8 cellular contexts compared by ENCODE assay signal in genomic region chr7:88401009-88401623, GRCh38.
DNase-seq lines count a peak whose midpoint lies in the region; ATAC-seq and TF ChIP-seq lines count a peak whose summit lies in the region.

No MANE protein-coding gene starts in this region.

- no peak overlapping the region for H2AK5ac ChIP-seq in mesendoderm (ENCODE audit: low read length)

- no peaks in the 10 kb centered on the region for H3K36me3 ChIP-seq in SU-DHL-6 (ENCODE audit: low read length)
- no peaks in the 10 kb centered on the region for H3K36me3 ChIP-seq in mesendoderm (ENCODE audit: control insufficient read depth, insufficient read depth, low read length)
- no peaks in the 10 kb centered on the region for H3K36me3 ChIP-seq in naive thymus-derived CD4-positive, alpha-beta T cell (ENCODE audit: control insufficient read depth in 2 of 3, insufficient read depth in 3 of 3, low read length in 3 of 3)
- H3K36me3 ChIP-seq in tibial nerve: no peaks in the 10 kb centered on the region

- peak; percentile 91 for TF ChIP-seq CTCF in SU-DHL-6 (IDR thresholded peaks at IDR 0.05; ENCODE audit: insufficient read depth, low read length, poor library complexity, severe bottlenecking)
- no peak for TF ChIP-seq CTCF in tibial nerve (IDR thresholded peaks at IDR 0.05)

- no peaks in the 10 kb centered on the region for H3K79me2 ChIP-seq in SU-DHL-6 (ENCODE audit: insufficient read depth, low read length)
- no peaks in the 10 kb centered on the region for H3K79me2 ChIP-seq in mesendoderm (ENCODE audit: control insufficient read depth, insufficient read depth, low read length)

- no CpG with 5 or more reads among the region's 4 CpGs for WGBS in mesendoderm (ENCODE audit: extremely low coverage, insufficient coverage, low lambda C conversion rate)
- WGBS in tibial nerve, 2 donors: 77% methylated on average over 4 of the region's 4 CpGs

- no peak overlapping the region for H4K8ac ChIP-seq in mesendoderm (ENCODE audit: low read depth, low read length)

- intact Hi-C loops in naive thymus-derived CD4-positive, alpha-beta T cell (cut with micrococcal nuclease): no loop called here

- peaks cover 6% of the 10 kb centered on the region for H3K4me1 ChIP-seq in mesendoderm (ENCODE audit: control insufficient read depth, low read depth, low read length)
- no peaks in the 10 kb centered on the region for H3K4me1 ChIP-seq in naive thymus-derived CD4-positive, alpha-beta T cell (ENCODE audit: control insufficient read depth in 2 of 2, insufficient read depth in 2 of 2, low read length in 2 of 2)
- H3K4me1 ChIP-seq in tibial nerve: peaks cover 0 to 4% (median 0%) of the 10 kb centered on the region in 4 donors

- no peak overlapping the region for H3K23ac ChIP-seq in mesendoderm (ENCODE audit: low read length)

- no peak overlapping the region for H4K5ac ChIP-seq in mesendoderm (ENCODE audit: low read length)

- H3K4ac ChIP-seq in mesendoderm (ENCODE audit: low read depth, low read length): no peak overlapping the region

- H3F3A ChIP-seq in SU-DHL-6 (ENCODE audit: insufficient read depth): no peaks in the 10 kb centered on the region

- CTCF ChIA-PET in naive thymus-derived CD4-positive, alpha-beta T cell (lab: Charles Lee): no interaction called here

- H3K4me1 Mint-ChIP-seq in naive thymus-derived CD4-positive, alpha-beta T cell: peaks cover 0 to 5% (median 0%) of the 10 kb centered on the region in 7 donors

- TF ChIP-seq EP300 in tibial nerve (IDR thresholded peaks at IDR 0.05): no peak

- no peak for TF ChIP-seq POLR2A in tibial nerve (IDR thresholded peaks at IDR 0.05)

- no peaks in the 10 kb centered on the region for H3K9me3 ChIP-seq in SU-DHL-6 (ENCODE audit: insufficient read depth, low read length)
- H3K9me3 ChIP-seq in naive thymus-derived CD4-positive, alpha-beta T cell (ENCODE audit: control insufficient read depth in 2 of 3, low read length in 3 of 3): no peaks in the 10 kb centered on the region
- no peaks in the 10 kb centered on the region for H3K9me3 ChIP-seq in tibial nerve

- POLR2A ChIA-PET in naive thymus-derived CD4-positive, alpha-beta T cell (lab: Charles Lee): no interaction called here

- H2AFZ ChIP-seq in SU-DHL-6 (ENCODE audit: low read depth, low read length, severe bottlenecking): no peak overlapping the region

- H3K36me3 Mint-ChIP-seq in naive thymus-derived CD4-positive, alpha-beta T cell: no peaks in the 10 kb centered on the region

- H3K18ac ChIP-seq in mesendoderm (ENCODE audit: low read length): no peak overlapping the region

- no peak overlapping the region for H3K4me3 ChIP-seq in SU-DHL-6 (ENCODE audit: insufficient read depth, low read length, poor library complexity, severe bottlenecking)
- H3K4me3 ChIP-seq in mesendoderm (ENCODE audit: low read length): no peak overlapping the region
- H3K4me3 ChIP-seq in naive thymus-derived CD4-positive, alpha-beta T cell (ENCODE audit: low read length): no peak overlapping the region
- H3K4me3 ChIP-seq in tibial nerve: no peak overlapping the region

- ATAC-seq in GM19438 (IDR thresholded peaks at IDR 0.05; ENCODE audit: low read depth, unreplicated experiment) (peak; percentile 68), HG03520 (IDR thresholded peaks at IDR 0.05; ENCODE audit: unreplicated experiment) (peak; percentile 38)
- no peak for ATAC-seq in naive thymus-derived CD4-positive, alpha-beta T cell

- H2BK120ac ChIP-seq in mesendoderm (ENCODE audit: low read depth, low read length): no peak overlapping the region

- H3K9ac ChIP-seq in SU-DHL-6 (ENCODE audit: low read length): no peak overlapping the region
- no peak overlapping the region for H3K9ac ChIP-seq in mesendoderm (ENCODE audit: low read length)

- peaks cover 0 to 7% (median 4%) of the 10 kb centered on the region in 5 donors for H3K27me3 Mint-ChIP-seq in naive thymus-derived CD4-positive, alpha-beta T cell

- H3K27ac Mint-ChIP-seq in naive thymus-derived CD4-positive, alpha-beta T cell: no peak overlapping the region

- H3K4me3 Mint-ChIP-seq in naive thymus-derived CD4-positive, alpha-beta T cell: no peak overlapping the region

- H4K20me1 ChIP-seq in SU-DHL-6 (ENCODE audit: low read depth, low read length): no peaks in the 10 kb centered on the region

- H3K4me2 ChIP-seq in SU-DHL-6 (ENCODE audit: low read depth, low read length, poor library complexity, severe bottlenecking) (no peak overlapping the region), mesendoderm (ENCODE audit: low read length) (no peak overlapping the region)

- no peak overlapping the region for H2BK5ac ChIP-seq in mesendoderm (ENCODE audit: low read length)

- DNase-seq in ELR (ENCODE audit: low read depth): peak; percentile 16
- peak; percentile 41 for DNase-seq in mesendoderm
- no peak for DNase-seq in activated naive CD4-positive, alpha-beta T cell treated with anti-CD3 and anti-CD28 coated beads, Interleukin-2, amount 50 U/mL, for 16 hours
- DNase-seq in naive thymus-derived CD4-positive, alpha-beta T cell: no peak
- no peak for DNase-seq in tibial nerve (ENCODE audit: low spot score in 2 of 2)

- H3K56ac ChIP-seq in mesendoderm (ENCODE audit: low read length): no peak overlapping the region

- no peak overlapping the region for H2BK15ac ChIP-seq in mesendoderm (replicated peaks; ENCODE audit: low read depth)

- H3K27me3 ChIP-seq in SU-DHL-6 (ENCODE audit: low read length): no peaks in the 10 kb centered on the region
- H3K27me3 ChIP-seq in mesendoderm (ENCODE audit: insufficient read depth, low read length, poor library complexity): no peaks in the 10 kb centered on the region
- no peaks in the 10 kb centered on the region for H3K27me3 ChIP-seq in naive thymus-derived CD4-positive, alpha-beta T cell (ENCODE audit: control insufficient read depth in 2 of 2, insufficient read depth in 2 of 2, low read length in 2 of 2)
- no peaks in the 10 kb centered on the region for H3K27me3 ChIP-seq in tibial nerve

- H3K9me2 ChIP-seq in SU-DHL-6 (replicated peaks; ENCODE audit: insufficient read depth, low read length): no peaks in the 10 kb centered on the region

- peaks cover 0 to 4% (median 0%) of the 10 kb centered on the region in 11 donors for H3K9me3 Mint-ChIP-seq in naive thymus-derived CD4-positive, alpha-beta T cell

- no peaks in the 10 kb centered on the region for H3K79me1 ChIP-seq in mesendoderm (ENCODE audit: low read length)

- H3K27ac ChIP-seq in SU-DHL-6 (ENCODE audit: low read depth, low read length) (no peak overlapping the region), mesendoderm (ENCODE audit: low read depth, low read length) (no peak overlapping the region), tibial nerve (no peak overlapping the region)
- no peak overlapping the region for H3K27ac ChIP-seq in naive thymus-derived CD4-positive, alpha-beta T cell (ENCODE audit: low read depth, low read length)

Comparison
In these comparisons a context has a peak if more than half of its experiments do, and no peak if none do; other contexts are left out.
1. DNase-seq: peak in ELR (single experiment) and mesendoderm (single experiment); none in activated naive CD4-positive, alpha-beta T cell treated with anti-CD3 and anti-CD28 coated beads, Interleukin-2, amount 50 U/mL, for 16 hours (single experiment), naive thymus-derived CD4-positive, alpha-beta T cell (0 of 9) and tibial nerve (0 of 2).